Comparison of ENCODE assay signal across 18 cellular contexts in the genomic region with DNA sequence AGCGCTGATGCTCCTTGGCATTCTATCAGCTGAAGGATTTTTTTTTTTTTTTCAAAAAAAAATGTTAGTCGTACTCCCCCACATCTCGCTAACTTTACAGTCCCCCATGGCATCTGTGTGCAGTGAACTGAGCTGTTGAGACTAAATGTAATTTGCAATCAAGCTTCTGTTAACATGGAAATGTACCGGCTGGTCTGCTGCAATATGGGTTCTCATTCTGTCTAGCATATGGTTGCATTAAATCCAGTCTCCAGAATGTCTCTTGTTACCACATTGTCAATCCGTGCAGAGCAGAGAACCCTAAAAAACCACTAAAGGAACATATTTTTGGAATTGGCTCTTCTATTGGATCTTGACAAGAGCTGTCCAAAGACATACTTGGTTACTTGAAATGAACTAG.
"Had no signal": no experiment of that assay in that cellular context is flagged by ENCODE, and none has a peak within 500 bp of the region (broad histone marks: within the 10 kb centered on the region; RNA-seq: fewer than 3 reads in every experiment).

No MANE protein-coding gene starts in this region.

- H3K9me3 ChIP-seq: gastroesophageal sphincter, heart left ventricle, spleen, tibial artery had no signal

- ATAC-seq: activated CD8-positive, alpha-beta memory T cell treated with anti-CD3 and anti-CD28 coated beads, Interleukin-2, amount 10 ng/mL, durations not matched to agents 7 days and 5 days; gastroesophageal sphincter; heart left ventricle; left lobe of liver; naive thymus-derived CD8-positive, alpha-beta T cell had no signal

- H3K9me3 Mint-ChIP-seq: endodermal cell; naive thymus-derived CD8-positive, alpha-beta T cell had no signal

- DNase-seq: activated CD4-positive, alpha-beta memory T cell treated with anti-CD3 and anti-CD28 coated beads, Interleukin-2, amount 10 ng/mL, durations not matched to agents 7 days and 5 days; activated CD4-positive, alpha-beta T cell treated with anti-CD3 and anti-CD28 coated beads for 48 hours; activated CD8-positive, alpha-beta memory T cell treated with anti-CD3 and anti-CD28 coated beads, Interleukin-2, amount 10 ng/mL, durations not matched to agents 7 days and 5 days; activated effector memory CD4-positive, alpha-beta T cell treated with anti-CD3 and anti-CD28 coated beads, Interleukin-2, amount 50 U/mL, for 16 hours; activated naive CD4-positive, alpha-beta T cell treated with anti-CD3 and anti-CD28 coated beads, Interleukin-2, amount 10 ng/mL, durations not matched to agents 7 days and 5 days; activated T-cell treated with anti-CD3 and anti-CD28 coated beads for 4 hours; cortex of kidney; endodermal cell; heart left ventricle; kidney; naive thymus-derived CD8-positive, alpha-beta T cell; spleen; stimulated activated CD4-positive, alpha-beta T cell treated with anti-CD3 and anti-CD28 coated beads, Interleukin-4, amount 100 ng/mL, for 24 hours; stimulated activated naive CD4-positive, alpha-beta T cell treated with Interleukin-2 at 50 U/mL for 16 hours; tibial artery had no signal

- H3K27me3 ChIP-seq: gastroesophageal sphincter, heart left ventricle, spleen, tibial artery had no signal

- H3K4me1 ChIP-seq: gastroesophageal sphincter, tibial artery had no signal

- H3K4me3 ChIP-seq: gastroesophageal sphincter, spleen, tibial artery had no signal

- H3K27ac ChIP-seq: gastroesophageal sphincter, heart left ventricle, spleen, tibial artery had no signal

- H3K36me3 Mint-ChIP-seq: naive thymus-derived CD8-positive, alpha-beta T cell had no signal

- H3K27me3 Mint-ChIP-seq: activated CD4-positive, alpha-beta memory T cell treated with anti-CD3 and anti-CD28 coated beads, Interleukin-2, amount 10 ng/mL, durations not matched to agents 7 days and 5 days; activated CD8-positive, alpha-beta memory T cell treated with anti-CD3 and anti-CD28 coated beads, Interleukin-2, amount 10 ng/mL, durations not matched to agents 7 days and 5 days; activated naive CD4-positive, alpha-beta T cell treated with anti-CD3 and anti-CD28 coated beads, Interleukin-2, amount 10 ng/mL, durations not matched to agents 7 days and 5 days had no signal

- FAIRE-seq: kidney had no signal

- H3K27ac Mint-ChIP-seq: activated CD4-positive, alpha-beta memory T cell treated with anti-CD3 and anti-CD28 coated beads, Interleukin-2, amount 10 ng/mL, durations not matched to agents 7 days and 5 days; activated CD8-positive, alpha-beta memory T cell treated with anti-CD3 and anti-CD28 coated beads, Interleukin-2, amount 10 ng/mL, durations not matched to agents 7 days and 5 days; activated naive CD4-positive, alpha-beta T cell treated with anti-CD3 and anti-CD28 coated beads, Interleukin-2, amount 10 ng/mL, durations not matched to agents 7 days and 5 days; endodermal cell; progenitor cell of endocrine pancreas had no signal

- H3K4me3 Mint-ChIP-seq: activated CD4-positive, alpha-beta memory T cell treated with anti-CD3 and anti-CD28 coated beads, Interleukin-2, amount 10 ng/mL, durations not matched to agents 7 days and 5 days; activated CD8-positive, alpha-beta memory T cell treated with anti-CD3 and anti-CD28 coated beads, Interleukin-2, amount 10 ng/mL, durations not matched to agents 7 days and 5 days; activated naive CD4-positive, alpha-beta T cell treated with anti-CD3 and anti-CD28 coated beads, Interleukin-2, amount 10 ng/mL, durations not matched to agents 7 days and 5 days; endodermal cell; naive thymus-derived CD8-positive, alpha-beta T cell had no signal

- H3K36me3 ChIP-seq: gastroesophageal sphincter, heart left ventricle, spleen had no signal
